ENCODE assay signal across 10 cellular contexts in the genomic region with DNA sequence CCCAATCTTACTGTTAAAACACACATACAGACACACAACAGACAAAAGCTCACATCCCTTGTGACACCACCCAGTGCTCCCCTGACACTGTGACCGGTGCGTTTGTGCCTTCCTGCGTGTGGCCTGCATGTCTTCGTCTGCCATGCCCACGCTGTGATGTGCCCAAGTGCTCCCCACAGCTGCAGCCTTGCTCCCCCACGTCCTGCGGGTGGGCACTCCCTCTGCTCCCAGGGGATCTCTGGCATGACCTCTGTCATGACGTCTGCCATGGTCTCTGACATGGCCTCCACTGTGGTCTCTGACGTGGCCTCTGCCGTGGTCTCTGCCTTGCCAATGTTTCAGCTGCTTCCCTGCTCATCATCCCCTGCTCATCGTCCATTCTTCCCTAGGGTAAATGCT.
DNase-seq lines count a peak whose midpoint lies in the region; ATAC-seq and TF ChIP-seq lines count a peak whose summit lies in the region.
"Had no signal": no experiment of that assay in that cellular context is flagged by ENCODE, and none has a peak within 500 bp of the region (broad histone marks: within the 10 kb centered on the region; RNA-seq: fewer than 3 reads in every experiment).

No MANE protein-coding gene starts in this region.

- peak; percentile 9 to 17 for DNase-seq in stimulated activated CD4-positive, alpha-beta T cell treated with anti-CD3 and anti-CD28 coated beads, Interleukin-2, amount 100 ng/mL, for 24 hours
- DNase-seq in stimulated activated CD4-positive, alpha-beta T cell treated with anti-CD3 and anti-CD28 coated beads, Interleukin-12 subunit alpha, Interleukin-12 subunit beta, amount 100 ng/mL, for 4 hours, result no peak
- peak in 1 of 2 donors; percentile 7 for DNase-seq in central memory CD8-positive, alpha-beta T cell (ENCODE audit: low spot score in 2 of 2)
- peak; percentile 35 to 59 for DNase-seq in aorta
- no peak for DNase-seq in GM13976 (ENCODE audit: low spot score)
- DNase-seq in COR-L47 (lab: John Stamatoyannopoulos, UW), result no peak
- DNase-seq in SKM-1 (lab: John Stamatoyannopoulos, UW; ENCODE audit: unreplicated experiment), result no peak
- DNase-seq: NCI-H69 had no signal

- peak overlapping the region; percentile 78 for H3K4me3 Mint-ChIP-seq in central memory CD8-positive, alpha-beta T cell

- ATAC-seq in HG03196 (IDR thresholded peaks at IDR 0.05; ENCODE audit: unreplicated experiment), result peak; percentile 12
- no peak for ATAC-seq in central memory CD8-positive, alpha-beta T cell (replicated peaks; ENCODE audit: extremely low read depth, poor library complexity, severe bottlenecking)
- ATAC-seq in aorta (ENCODE audit: low FRiP score), result no peak

- no peaks in the 10 kb centered on the region for H3K27me3 Mint-ChIP-seq in central memory CD8-positive, alpha-beta T cell

- H3K4me3 ChIP-seq in aorta (ENCODE audit: low read length in 2 of 2), result no peak overlapping the region

- H3K27me3 ChIP-seq in aorta (ENCODE audit: control insufficient read depth in 1 of 2, insufficient read depth in 2 of 2, low read length in 1 of 2), result no peaks in the 10 kb centered on the region

- H3K4me1 Mint-ChIP-seq in central memory CD8-positive, alpha-beta T cell, result peaks cover 41% of the 10 kb centered on the region

- H3K27ac ChIP-seq in aorta (ENCODE audit: low read depth in 1 of 2, low read length in 2 of 2), result no peak overlapping the region
- H3K27ac ChIP-seq: epithelial cell of prostate had no signal

- peak overlapping the region; percentile 89 for H3K27ac Mint-ChIP-seq in central memory CD8-positive, alpha-beta T cell (ENCODE audit: low read depth)

- TF ChIP-seq CTCF in GM13976 (IDR thresholded peaks at IDR 0.05; ENCODE audit: borderline replicate concordance, control extremely low read depth, extremely low read depth, insufficient read depth, missing control alignments), result no peak

- H3K4me1 ChIP-seq in aorta (ENCODE audit: control insufficient read depth in 1 of 2, insufficient read depth in 2 of 2, low read length in 2 of 2), result no peaks in the 10 kb centered on the region

- intact Hi-C loops in aorta (cut with DNase I), result no loop called here

- no peaks in the 10 kb centered on the region for H3K9me3 ChIP-seq in aorta (ENCODE audit: control insufficient read depth, low read length)

- no peaks in the 10 kb centered on the region for H3K36me3 ChIP-seq in aorta (ENCODE audit: control insufficient read depth in 1 of 2, insufficient read depth in 2 of 2, low read length in 1 of 2)

- in situ Hi-C loops in GM13976 (cut with MboI; ENCODE audit: low sequenced_read_pairs, unreplicated experiment), result no loop called here

- H3K9me3 Mint-ChIP-seq in central memory CD8-positive, alpha-beta T cell, result no peaks in the 10 kb centered on the region

- 82 to 89% methylated on average over 11 of the region's 11 CpGs for WGBS in aorta, 2 donors

- peaks cover 16% of the 10 kb centered on the region for H3K36me3 Mint-ChIP-seq in central memory CD8-positive, alpha-beta T cell (ENCODE audit: insufficient read depth)

Comparison
In these comparisons a context has a peak if more than half of its experiments do, and no peak if none do; other contexts are left out.
1. DNase-seq: peak in stimulated activated CD4-positive, alpha-beta T cell treated with anti-CD3 and anti-CD28 coated beads, Interleukin-2, amount 100 ng/mL, for 24 hours (2 of 2) and aorta (2 of 2); none in stimulated activated CD4-positive, alpha-beta T cell treated with anti-CD3 and anti-CD28 coated beads, Interleukin-12 subunit alpha, Interleukin-12 subunit beta, amount 100 ng/mL, for 4 hours (single experiment), GM13976 (single experiment), COR-L47 (single experiment) and SKM-1 (single experiment).